ENCODE assay signal across 9 cellular contexts in genomic region chr1:145872421-145872891, GRCh38. TPM values are rescaled to one million over a fixed set of nuclear protein-coding genes. Genes with fewer than 3 reads are reported as not detected.
DNase-seq lines count a peak whose midpoint lies in the region; ATAC-seq and TF ChIP-seq lines count a peak whose summit lies in the region.
"Had no signal": no experiment of that assay in that cellular context is flagged by ENCODE, and none has a peak within 500 bp of the region (broad histone marks: within the 10 kb centered on the region; RNA-seq: fewer than 3 reads in every experiment).

No MANE protein-coding gene starts in this region.

- TF ChIP-seq CTCF in endodermal cell (conservative IDR thresholded peaks at IDR 0.05) (no peak), upper lobe of right lung (IDR thresholded peaks at IDR 0.05) (no peak)

- H3K27me3 Mint-ChIP-seq in activated T-cell treated with anti-CD3 and anti-CD28 coated beads, Interleukin-2, amount 50 U/mL, for 4 hours (ENCODE audit: low read depth): peaks cover 10% of the 10 kb centered on the region
- peaks cover 58% of the 10 kb centered on the region for H3K27me3 Mint-ChIP-seq in endodermal cell (ENCODE audit: insufficient read depth)

- H3K27ac ChIP-seq in endodermal cell (ENCODE audit: low read depth, low read length): no peak overlapping the region
- peak overlapping the region; percentile 20 for H3K27ac ChIP-seq in upper lobe of right lung
- H3K27ac ChIP-seq: C4-2B had no signal

- H3K4me1 ChIP-seq in endodermal cell (ENCODE audit: control insufficient read depth, insufficient read depth, low read length) (no peaks in the 10 kb centered on the region), upper lobe of right lung (peaks cover 8% of the 10 kb centered on the region)

- peaks cover 37% of the 10 kb centered on the region for H3K27me3 ChIP-seq in endodermal cell (ENCODE audit: control insufficient read depth, insufficient read depth, low read length, poor library complexity, severe bottlenecking)
- H3K27me3 ChIP-seq in upper lobe of right lung: no peaks in the 10 kb centered on the region

- peak; percentile 38 to 47 for ATAC-seq in activated T-cell treated with anti-CD3 and anti-CD28 coated beads, Interleukin-2, amount 50 U/mL, for 4 hours
- ATAC-seq in upper lobe of right lung (peak; percentile 50), HG03135 (IDR thresholded peaks at IDR 0.05; ENCODE audit: unreplicated experiment) (no peak), GM21619 (IDR thresholded peaks at IDR 0.05; ENCODE audit: unreplicated experiment) (no peak)

- intact Hi-C loops in upper lobe of right lung (cut with DNase I): no loop called here

- H3K4me3 ChIP-seq in endodermal cell (ENCODE audit: low read length) (no peak overlapping the region), upper lobe of right lung (peak overlapping the region; percentile 42)

- DNase-seq in activated T-cell treated with anti-CD3 and anti-CD28 coated beads, Interleukin-2, amount 50 U/mL, for 4 hours: no peak
- no peak for DNase-seq in activated T-cell treated with anti-CD3 and anti-CD28 coated beads for 4 hours
- DNase-seq in endodermal cell: peak; percentile 82
- DNase-seq in mucosa of gallbladder (ENCODE audit: low spot score): peak; percentile 43
- no peak for DNase-seq in upper lobe of right lung
- no peak for DNase-seq in DMS 273 (lab: John Stamatoyannopoulos, UW; ENCODE audit: unreplicated experiment)

- H3K9me3 ChIP-seq in endodermal cell (ENCODE audit: control insufficient read depth, low read length) (no peaks in the 10 kb centered on the region), upper lobe of right lung (no peaks in the 10 kb centered on the region)

- peaks cover 17% of the 10 kb centered on the region for H3K4me1 Mint-ChIP-seq in activated T-cell treated with anti-CD3 and anti-CD28 coated beads, Interleukin-2, amount 50 U/mL, for 4 hours (ENCODE audit: low read depth)
- peaks cover 15% of the 10 kb centered on the region for H3K4me1 Mint-ChIP-seq in endodermal cell

- no peaks in the 10 kb centered on the region for H3K9me3 Mint-ChIP-seq in activated T-cell treated with anti-CD3 and anti-CD28 coated beads, Interleukin-2, amount 50 U/mL, for 4 hours
- no peaks in the 10 kb centered on the region for H3K9me3 Mint-ChIP-seq in endodermal cell

- H3K36me3 ChIP-seq in endodermal cell (ENCODE audit: control insufficient read depth, insufficient read depth, low read length): no peaks in the 10 kb centered on the region
- H3K36me3 ChIP-seq in upper lobe of right lung: no peaks in the 10 kb centered on the region

- WGBS in endodermal cell (ENCODE audit: insufficient coverage in 1 of 2, insufficient read length in 1 of 2), 2 experiments: 67 to 77% methylated on average over 12 to 19 of the region's 19 CpGs

- peak overlapping the region; percentile 76 for H3K4me3 Mint-ChIP-seq in activated T-cell treated with anti-CD3 and anti-CD28 coated beads, Interleukin-2, amount 50 U/mL, for 4 hours
- peak overlapping the region; percentile 58 for H3K4me3 Mint-ChIP-seq in endodermal cell

- H3K36me3 Mint-ChIP-seq in activated T-cell treated with anti-CD3 and anti-CD28 coated beads, Interleukin-2, amount 50 U/mL, for 4 hours (ENCODE audit: insufficient read depth): no peaks in the 10 kb centered on the region
- H3K36me3 Mint-ChIP-seq in endodermal cell (ENCODE audit: low read depth): no peaks in the 10 kb centered on the region

- no peak overlapping the region for H3K27ac Mint-ChIP-seq in endodermal cell

- H3K9ac ChIP-seq in endodermal cell (ENCODE audit: extremely low read depth, low read length, poor library complexity, severe bottlenecking): no peak overlapping the region

RNA-seq across cellular contexts. Expression of gene ANKRD35, which starts 13.2 kb away (rescaled TPM):
- total RNA-seq in activated T-cell treated with anti-CD3 and anti-CD28 coated beads, Interleukin-2, amount 50 U/mL, for 4 hours: under 1 TPM; 0.05 to 0.42 (median 0.10) TPM
- total RNA-seq in endodermal cell (1 to 10 TPM in 1 of 2 donors, under 1 TPM in 1; 0.88 to 1.4 TPM), mucosa of gallbladder (2.7 TPM), upper lobe of right lung (1.6 TPM)
- 0.68 TPM for polyA plus RNA-seq in endodermal cell (2013, experiment 1 of 2)
- polyA plus RNA-seq in endodermal cell (2013, experiment 2 of 2): 0.70 TPM

RNA-seq across cellular contexts. Expression of gene PIAS3, which starts 13.6 kb away (rescaled TPM):
- total RNA-seq in activated T-cell treated with anti-CD3 and anti-CD28 coated beads, Interleukin-2, amount 50 U/mL, for 4 hours: 10 to 100 TPM; 10.6 to 14.2 (median 12.0) TPM
- 10 to 100 TPM; 44.8 to 53.4 TPM for total RNA-seq in endodermal cell
- polyA plus RNA-seq in endodermal cell (2013, experiment 1 of 2): 45.1 TPM
- polyA plus RNA-seq in endodermal cell (2013, experiment 2 of 2): 41.6 TPM
- total RNA-seq in mucosa of gallbladder: 36.5 TPM
- total RNA-seq in upper lobe of right lung: 29.2 TPM

RNA-seq across cellular contexts. Expression of gene NUDT17, which starts 27.0 kb away (rescaled TPM):
- total RNA-seq in activated T-cell treated with anti-CD3 and anti-CD28 coated beads, Interleukin-2, amount 50 U/mL, for 4 hours: 1 to 10 TPM; 2.1 to 3.1 (median 2.8) TPM
- total RNA-seq in endodermal cell (1 to 10 TPM; 2.8 to 4.0 TPM), mucosa of gallbladder (3.1 TPM), upper lobe of right lung (1.8 TPM)
- 4.2 TPM for polyA plus RNA-seq in endodermal cell (2013, experiment 1 of 2)
- polyA plus RNA-seq in endodermal cell (2013, experiment 2 of 2): 2.9 TPM

RNA-seq across cellular contexts. Expression of gene ITGA10, which starts 37.4 kb away (rescaled TPM):
- total RNA-seq in activated T-cell treated with anti-CD3 and anti-CD28 coated beads, Interleukin-2, amount 50 U/mL, for 4 hours: 1 to 10 TPM; 1.2 to 1.4 (median 1.2) TPM
- under 1 TPM; 0.18 to 0.33 TPM for total RNA-seq in endodermal cell
- polyA plus RNA-seq in endodermal cell (2013, experiment 1 of 2): 0.18 TPM
- polyA plus RNA-seq in endodermal cell (2013, experiment 2 of 2): 0.08 TPM
- 3.2 TPM for total RNA-seq in mucosa of gallbladder
- total RNA-seq in upper lobe of right lung: 10.8 TPM

RNA-seq across cellular contexts. Expression of gene PEX11B, which starts 46.1 kb away (rescaled TPM):
- total RNA-seq in activated T-cell treated with anti-CD3 and anti-CD28 coated beads, Interleukin-2, amount 50 U/mL, for 4 hours: 10 to 100 TPM; 26.3 to 28.6 (median 28.0) TPM
- total RNA-seq in endodermal cell (10 to 100 TPM; 12.9 to 16.0 TPM), mucosa of gallbladder (35.1 TPM), upper lobe of right lung (31.0 TPM)
- polyA plus RNA-seq in endodermal cell (2013, experiment 1 of 2): 18.2 TPM
- polyA plus RNA-seq in endodermal cell (2013, experiment 2 of 2): 21.8 TPM

Comparison
In these comparisons a context has a peak if more than half of its experiments do, and no peak if none do; other contexts are left out.
1. ATAC-seq: peak in activated T-cell treated with anti-CD3 and anti-CD28 coated beads, Interleukin-2, amount 50 U/mL, for 4 hours (2 of 2) and upper lobe of right lung (single experiment); none in HG03135 (single experiment) and GM21619 (single experiment).
2. DNase-seq: peak in endodermal cell (single experiment) and mucosa of gallbladder (single experiment); none in activated T-cell treated with anti-CD3 and anti-CD28 coated beads, Interleukin-2, amount 50 U/mL, for 4 hours (single experiment), activated T-cell treated with anti-CD3 and anti-CD28 coated beads for 4 hours (single experiment), upper lobe of right lung (single experiment) and DMS 273 (single experiment).